8 cellular contexts compared by ENCODE assay signal in the genomic region with DNA sequence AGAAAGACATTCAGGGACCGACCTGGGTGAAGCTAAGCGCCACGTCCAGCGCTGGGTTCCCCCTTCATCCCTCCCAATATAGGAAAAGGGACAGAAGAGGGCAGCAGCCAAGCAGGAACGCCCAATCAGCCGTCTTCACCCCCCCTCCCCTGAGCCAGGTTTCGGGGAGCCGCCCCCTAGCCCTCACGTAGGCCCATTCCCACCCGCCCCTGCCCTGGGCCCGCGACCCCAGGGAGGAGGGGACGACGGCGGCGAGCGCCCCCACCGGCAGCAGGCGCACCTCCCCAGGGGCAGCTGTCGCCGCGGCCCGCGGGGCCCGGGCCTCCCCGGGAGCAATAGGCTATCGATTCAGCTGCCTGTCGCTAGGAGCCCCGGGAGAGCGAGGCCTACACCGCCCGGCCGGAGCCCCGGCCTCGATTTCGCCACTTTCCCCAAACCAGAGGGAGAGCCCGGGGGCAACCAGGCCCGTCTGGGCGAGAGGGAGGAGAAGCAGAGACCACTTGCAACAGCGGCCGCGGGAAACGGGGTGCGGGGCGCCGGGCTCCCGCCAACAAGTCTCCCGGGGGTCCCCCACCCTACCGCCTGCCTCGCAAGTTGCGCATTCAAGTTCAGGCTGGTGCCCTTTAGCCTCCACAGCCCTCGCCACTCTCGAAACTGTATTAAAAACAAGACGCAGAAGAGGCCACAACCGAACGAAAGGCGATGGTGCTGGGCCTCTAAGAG. TPM values are rescaled to one million over a fixed set of nuclear protein-coding genes. Genes with fewer than 3 reads are reported as not detected.
A peak's percentile ranks its signal among the peaks of the same experiment; 100 is the strongest.
DNase-seq lines count a peak whose midpoint lies in the region; ATAC-seq and TF ChIP-seq lines count a peak whose summit lies in the region.

No MANE protein-coding gene starts in this region.

- no peaks in the 10 kb centered on the region for H3K36me3 ChIP-seq in body of pancreas (replicated peaks in 1 of 2; ENCODE audit: insufficient read depth in 1 of 2, low read depth in 2 of 2)

- DNase-seq in GM10266 (ENCODE audit: extremely low spot score) (peak; percentile 92), NCI-H2107 (lab: John Stamatoyannopoulos, UW) (peak; percentile 81), UCSD-AML1 (lab: John Stamatoyannopoulos, UW; ENCODE audit: unreplicated experiment) (peak; percentile 85), body of pancreas (peak; percentile 74 to 86 (median 78)), skeletal muscle cell (ENCODE audit: low read depth) (no peak)

- WGBS in body of pancreas, 2 donors = 0% methylated on average over 29 to 56 of the region's 57 CpGs

- peak; percentile 72 for TF ChIP-seq CTCF in GM10266 (IDR thresholded peaks at IDR 0.05; ENCODE audit: control insufficient read depth, insufficient read depth, low read depth, missing control alignments)
- TF ChIP-seq CTCF in body of pancreas (IDR thresholded peaks at IDR 0.05) = peak; percentile 24 to 65 (median 44)

- H3K4me1 ChIP-seq in body of pancreas = peaks cover 46% of the 10 kb centered on the region

- H3K9me3 ChIP-seq in body of pancreas = no peaks in the 10 kb centered on the region

- intact Hi-C loops in body of pancreas (cut with DNase I) = no loop called here

- peak overlapping the region; percentile 94 to 98 (median 96) for H3K27ac ChIP-seq in body of pancreas

- ATAC-seq in HG02852 (IDR thresholded peaks at IDR 0.05; ENCODE audit: unreplicated experiment) = peak; percentile 46
- peak; percentile 63 for ATAC-seq in body of pancreas
- no peak for ATAC-seq in GM18858 (IDR thresholded peaks at IDR 0.05; ENCODE audit: unreplicated experiment)

- TF ChIP-seq POLR2A in body of pancreas (IDR thresholded peaks at IDR 0.05) = peak in 2 of 3 donors; percentile 46

- H3K27me3 ChIP-seq in body of pancreas = no peaks in the 10 kb centered on the region

- peak overlapping the region; percentile 33 to 97 for H3K4me3 ChIP-seq in body of pancreas
- peak overlapping the region; percentile 84 for H3K4me3 ChIP-seq in iPS-11a (ENCODE audit: low read depth, low read length)
- H3K4me3 ChIP-seq in skeletal muscle cell (ENCODE audit: low read depth, low read length) = peak overlapping the region; percentile 80

RNA-seq across cellular contexts. Expression of a gene that starts 1.3 kb away (rescaled TPM):
- 10 to 100 TPM; 20.5 to 25.4 TPM for total RNA-seq in body of pancreas

RNA-seq across cellular contexts. Expression of a gene that starts 39.7 kb away (rescaled TPM):
- 10 to 100 TPM; 11.2 to 21.5 TPM for total RNA-seq in body of pancreas
